In the genomic region with DNA sequence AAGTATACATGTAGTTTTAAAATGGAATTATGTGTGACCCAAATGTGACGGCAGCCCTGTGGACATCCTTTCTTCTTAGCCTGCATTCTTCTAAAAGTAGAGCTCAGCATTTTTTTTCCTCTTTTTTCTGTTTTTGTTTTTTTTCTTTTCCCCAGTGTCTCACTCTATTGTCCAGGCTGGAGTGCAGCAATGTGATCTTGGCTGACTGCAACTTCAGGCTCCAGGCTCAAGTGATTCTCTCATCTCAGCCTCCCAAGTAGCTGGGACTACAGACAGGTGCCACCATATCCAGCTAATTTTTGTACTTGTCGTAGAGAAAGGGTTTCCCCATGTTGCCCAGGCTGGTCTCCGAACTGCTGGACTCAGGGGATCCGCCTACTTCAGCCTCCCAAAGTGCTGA, we compare ENCODE assay signal across 16 cellular contexts.
DNase-seq lines count a peak whose midpoint lies in the region; ATAC-seq and TF ChIP-seq lines count a peak whose summit lies in the region.
"Had no signal": no experiment of that assay in that cellular context is flagged by ENCODE, and none has a peak within 500 bp of the region (broad histone marks: within the 10 kb centered on the region; RNA-seq: fewer than 3 reads in every experiment).

No MANE protein-coding gene starts in this region.

- H3K4me3 Mint-ChIP-seq in WTC11 = no peak overlapping the region
- H3K4me3 Mint-ChIP-seq in neural progenitor cell = no peak overlapping the region
- H3K4me3 Mint-ChIP-seq: CD8-positive, alpha-beta T cell had no signal

- H2AFZ ChIP-seq in neural progenitor cell (replicated peaks) = no peak overlapping the region

- CTCF ChIA-PET in WTC11 (lab: Charles Lee) = interaction anchor here (0.6 to 2.5 kb wide), 5 partner anchors 13 to 1337 kb away, joined by 3 to 10 read pairs (median 3); no protein-coding TSS in a partner anchor

- H3K27ac ChIP-seq in HUES48 (ENCODE audit: low read depth, low read length) (peak overlapping the region; percentile 99), iPS DF 6.9 (ENCODE audit: low read length) (peak overlapping the region; percentile 91), neural progenitor cell (peak overlapping the region; percentile 92), sigmoid colon (no peak overlapping the region)
- H3K27ac ChIP-seq: C4-2B had no signal

- no peaks in the 10 kb centered on the region for H3K79me2 ChIP-seq in neural progenitor cell (ENCODE audit: low read depth)

- H3K9ac ChIP-seq in HUES48 (ENCODE audit: low read depth, low read length) (no peak overlapping the region), neural progenitor cell (no peak overlapping the region)

- H3F3A ChIP-seq in neural progenitor cell (ENCODE audit: low read depth) = peaks cover 65% of the 10 kb centered on the region

- ATAC-seq in WTC11 (no peak), HG02610 (IDR thresholded peaks at IDR 0.05; ENCODE audit: unreplicated experiment) (no peak)
- ATAC-seq: CD8-positive, alpha-beta T cell; HCT116; HepG2 had no signal

- TF ChIP-seq POLR2A in sigmoid colon (IDR thresholded peaks at IDR 0.05) = no peak

- H3K4me1 Mint-ChIP-seq in WTC11 = peaks cover 78% of the 10 kb centered on the region
- peaks cover 14% of the 10 kb centered on the region for H3K4me1 Mint-ChIP-seq in neural progenitor cell

- intact Hi-C loops in sigmoid colon (cut with DNase I) = no loop called here

- no peak for TF ChIP-seq CTCF in WTC11 (IDR thresholded peaks at IDR 0.05)
- no peak for TF ChIP-seq CTCF in neural progenitor cell (IDR thresholded peaks at IDR 0.05)
- TF ChIP-seq CTCF in sigmoid colon (IDR thresholded peaks at IDR 0.05) = no peak

- H3K9me3 Mint-ChIP-seq in WTC11 (peaks cover 23% of the 10 kb centered on the region), neural progenitor cell (peaks cover 31% of the 10 kb centered on the region)

- H3K27me3 ChIP-seq in HUES48 (ENCODE audit: control insufficient read depth, insufficient read depth, low read length) = no peaks in the 10 kb centered on the region
- H3K27me3 ChIP-seq in iPS DF 6.9 (ENCODE audit: control insufficient read depth, insufficient read depth, low read length) = no peaks in the 10 kb centered on the region
- H3K27me3 ChIP-seq in neural progenitor cell = no peaks in the 10 kb centered on the region
- H3K27me3 ChIP-seq in sigmoid colon = no peaks in the 10 kb centered on the region
- H3K27me3 ChIP-seq: BE2C had no signal

- H3K27ac Mint-ChIP-seq in WTC11 (peak overlapping the region; percentile 94), neural progenitor cell (no peak overlapping the region)
- H3K27ac Mint-ChIP-seq: CD8-positive, alpha-beta T cell had no signal

- POLR2A ChIA-PET in WTC11 (lab: Charles Lee) = interaction anchor here (0.7 kb wide), 1 partner anchor 146 kb away, joined by 3 read pairs; no protein-coding TSS in a partner anchor

- WGBS in iPS DF 6.9 (ENCODE audit: insufficient coverage, insufficient read length) = no CpG with 5 or more reads among the region's 4 CpGs
- 78 to 86% methylated on average over 4 of the region's 4 CpGs for WGBS in sigmoid colon, 2 donors

- TF ChIP-seq EP300 in sigmoid colon (IDR thresholded peaks at IDR 0.05) = no peak

- H4K20me1 ChIP-seq in neural progenitor cell (ENCODE audit: low read depth) = no peaks in the 10 kb centered on the region

- H3K36me3 ChIP-seq in HUES48 (ENCODE audit: control insufficient read depth, insufficient read depth, low read length) (peaks cover 4% of the 10 kb centered on the region; the same call in 1 of the 2 replicates), iPS DF 6.9 (ENCODE audit: control insufficient read depth, insufficient read depth, low read length) (no peaks in the 10 kb centered on the region), neural progenitor cell (no peaks in the 10 kb centered on the region), sigmoid colon (no peaks in the 10 kb centered on the region)
- H3K36me3 ChIP-seq: BE2C had no signal

- H3K4me3 ChIP-seq in HUES48 (ENCODE audit: low read depth, low read length) = no peak overlapping the region
- H3K4me3 ChIP-seq in iPS DF 6.9 (ENCODE audit: low read length) = no peak overlapping the region
- H3K4me3 ChIP-seq in neural progenitor cell = no peak overlapping the region
- H3K4me3 ChIP-seq in sigmoid colon = no peak overlapping the region

- H3K9me3 ChIP-seq in HUES48 (ENCODE audit: control insufficient read depth, insufficient read depth, low read length) (peaks cover 18% of the 10 kb centered on the region), iPS DF 6.9 (ENCODE audit: control insufficient read depth, insufficient read depth, low read length) (peaks cover 2% of the 10 kb centered on the region), neural progenitor cell (ENCODE audit: low read depth) (peaks cover 9% of the 10 kb centered on the region), sigmoid colon (peaks cover 0 to 3% (median 0%) of the 10 kb centered on the region in 4 donors)
- H3K9me3 ChIP-seq: BE2C had no signal

- no peak overlapping the region for H3K4me2 ChIP-seq in neural progenitor cell

- DNase-seq in WTC11 (ENCODE audit: low spot score) = no peak
- DNase-seq in iPS DF 6.9 (ENCODE audit: low read depth, low spot score) = no peak
- DNase-seq in neural progenitor cell (ENCODE audit: low spot score) = no peak
- no peak for DNase-seq in dedifferentiated amniotic fluid mesenchymal stem cell (ENCODE audit: extremely low spot score)
- DNase-seq in sigmoid colon = no peak
- DNase-seq: BE2C; CD8-positive, alpha-beta T cell; COR-L47; DMS153; DMS79 treated with DMSO at 0.1 percent for 48 hours; EL had no signal

- peaks cover 58% of the 10 kb centered on the region for H3K4me1 ChIP-seq in HUES48 (ENCODE audit: control insufficient read depth, insufficient read depth, low read length)
- H3K4me1 ChIP-seq in iPS DF 6.9 (ENCODE audit: control insufficient read depth, insufficient read depth, low read length) = peaks cover 10% of the 10 kb centered on the region
- H3K4me1 ChIP-seq in neural progenitor cell = peaks cover 27% of the 10 kb centered on the region
- H3K4me1 ChIP-seq in sigmoid colon = no peaks in the 10 kb centered on the region
- H3K4me1 ChIP-seq: BE2C had no signal

- no peaks in the 10 kb centered on the region for H3K27me3 Mint-ChIP-seq in WTC11 (ENCODE audit: low read depth)
- H3K27me3 Mint-ChIP-seq in neural progenitor cell (ENCODE audit: insufficient read depth, low read depth) = no peaks in the 10 kb centered on the region

- peaks cover 39% of the 10 kb centered on the region for H3K36me3 Mint-ChIP-seq in WTC11
- H3K36me3 Mint-ChIP-seq in neural progenitor cell = peaks cover 11% of the 10 kb centered on the region
- H3K36me3 Mint-ChIP-seq: CD8-positive, alpha-beta T cell had no signal

TF ChIP-seq in WTC11, 78 proteins besides CTCF, POLR2A, EP300 and RAD21:
- TF ChIP-seq, protein P1, sequence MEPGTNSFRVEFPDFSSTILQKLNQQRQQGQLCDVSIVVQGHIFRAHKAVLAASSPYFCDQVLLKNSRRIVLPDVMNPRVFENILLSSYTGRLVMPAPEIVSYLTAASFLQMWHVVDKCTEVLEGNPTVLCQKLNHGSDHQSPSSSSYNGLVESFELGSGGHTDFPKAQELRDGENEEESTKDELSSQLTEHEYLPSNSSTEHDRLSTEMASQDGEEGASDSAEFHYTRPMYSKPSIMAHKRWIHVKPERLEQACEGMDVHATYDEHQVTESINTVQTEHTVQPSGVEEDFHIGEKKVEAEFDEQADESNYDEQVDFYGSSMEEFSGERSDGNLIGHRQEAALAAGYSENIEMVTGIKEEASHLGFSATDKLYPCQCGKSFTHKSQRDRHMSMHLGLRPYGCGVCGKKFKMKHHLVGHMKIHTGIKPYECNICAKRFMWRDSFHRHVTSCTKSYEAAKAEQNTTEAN (CRISPR knock-in tag; IDR thresholded peaks at IDR 0.05) = no peak
- TF ChIP-seq ZNF121 (CRISPR knock-in tag; IDR thresholded peaks at IDR 0.05) = peak; percentile 95
TF ChIP-seq in WTC11: peak in this region for 1.

Comparison
In these comparisons a context has a peak if more than half of its experiments do, and no peak if none do; other contexts are left out.
1. H3K27ac ChIP-seq: peak in HUES48 (single experiment), iPS DF 6.9 (single experiment) and neural progenitor cell (single experiment); none in sigmoid colon (0 of 4).